ENCODE assay signal across 14 cellular contexts in the genomic region with DNA sequence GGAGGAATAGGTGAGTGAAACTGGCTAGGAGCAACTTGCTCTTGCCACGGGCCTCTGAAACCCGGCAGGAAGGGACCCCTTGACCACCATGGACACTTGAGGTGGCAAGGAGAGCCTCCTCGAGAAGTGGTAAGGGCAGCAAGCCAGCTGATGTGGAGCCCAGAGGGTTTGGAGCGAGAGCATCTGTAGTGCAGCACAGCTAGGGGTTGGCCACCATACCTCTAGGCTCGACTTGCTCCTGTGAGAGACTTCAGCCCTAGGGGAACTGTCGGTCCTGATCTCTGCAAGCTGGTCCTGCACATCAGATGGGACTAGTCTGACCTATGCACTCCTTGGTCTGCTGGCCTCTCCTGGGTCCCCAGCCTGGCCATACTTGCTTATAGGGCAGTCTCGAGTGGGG.
DNase-seq lines count a peak whose midpoint lies in the region; ATAC-seq and TF ChIP-seq lines count a peak whose summit lies in the region.
"Had no signal": no experiment of that assay in that cellular context is flagged by ENCODE, and none has a peak within 500 bp of the region (broad histone marks: within the 10 kb centered on the region; RNA-seq: fewer than 3 reads in every experiment).

No MANE protein-coding gene starts in this region.

- intact Hi-C loops in sigmoid colon (cut with DNase I) = no loop called here
- intact Hi-C loops in aorta (cut with DNase I) = no loop called here
- intact Hi-C loops in CD4-positive, alpha-beta T cell (cut with DNase I, micrococcal nuclease) = no loop called here

- H3K27me3 ChIP-seq in sigmoid colon (no peaks in the 10 kb centered on the region), aorta (ENCODE audit: control insufficient read depth in 1 of 2, insufficient read depth in 2 of 2, low read length in 1 of 2) (no peaks in the 10 kb centered on the region)
- no peaks in the 10 kb centered on the region for H3K27me3 ChIP-seq in CD4-positive, alpha-beta T cell (ENCODE audit: control insufficient read depth, insufficient read depth, low read length)
- H3K27me3 ChIP-seq: BE2C had no signal

- H3K4me3 ChIP-seq in sigmoid colon (no peak overlapping the region), aorta (ENCODE audit: low read length in 2 of 2) (no peak overlapping the region)
- H3K4me3 ChIP-seq: GM23248, HAP-1 had no signal

- no peaks in the 10 kb centered on the region for H3K36me3 Mint-ChIP-seq in CD4-positive, alpha-beta T cell (ENCODE audit: low read depth)
- H3K36me3 Mint-ChIP-seq: CD4-positive, CD25-positive, alpha-beta regulatory T cell had no signal

- H3K27ac Mint-ChIP-seq in CD4-positive, alpha-beta T cell = no peak overlapping the region
- H3K27ac Mint-ChIP-seq: CD4-positive, CD25-positive, alpha-beta regulatory T cell had no signal

- H3K36me3 ChIP-seq in sigmoid colon (no peaks in the 10 kb centered on the region), aorta (ENCODE audit: control insufficient read depth in 1 of 2, insufficient read depth in 2 of 2, low read length in 1 of 2) (no peaks in the 10 kb centered on the region)
- H3K36me3 ChIP-seq: BE2C, HAP-1 had no signal

- DNase-seq in UCSD-AML1 (lab: John Stamatoyannopoulos, UW; ENCODE audit: unreplicated experiment) = peak; percentile 5
- DNase-seq in mesenteric fat pad (ENCODE audit: low spot score) = peak; percentile 77
- DNase-seq in sigmoid colon = peak; percentile 58
- no peak for DNase-seq in aorta
- no peak for DNase-seq in activated CD8-positive, alpha-beta memory T cell treated with anti-CD3 and anti-CD28 coated beads, Interleukin-2, amount 50 U/mL, for 4 hours
- no peak for DNase-seq in CD4-positive, alpha-beta T cell
- DNase-seq: ACHN; BE2C; C1 segment of cervical spinal cord; Caco-2; CD4-positive, CD25-positive, alpha-beta regulatory T cell; GM23248 had no signal

- 80 to 88% methylated on average over 7 of the region's 7 CpGs for WGBS in sigmoid colon, 2 donors
- WGBS in aorta, 2 donors = 84 to 89% methylated on average over 7 of the region's 7 CpGs

- TF ChIP-seq POLR2A in sigmoid colon (IDR thresholded peaks at IDR 0.05) (no peak), GM18505 (IDR thresholded peaks at IDR 0.05; ENCODE audit: borderline replicate concordance, extremely low read depth, insufficient read depth, insufficient read length) (no peak)

- H3K4me3 Mint-ChIP-seq in CD4-positive, alpha-beta T cell = no peak overlapping the region
- H3K4me3 Mint-ChIP-seq: CD4-positive, CD25-positive, alpha-beta regulatory T cell had no signal

- TF ChIP-seq CTCF in sigmoid colon (IDR thresholded peaks at IDR 0.05) = no peak
- TF ChIP-seq CTCF in CD4-positive, alpha-beta T cell (IDR thresholded peaks at IDR 0.05) = no peak

- H3K4me1 Mint-ChIP-seq in CD4-positive, alpha-beta T cell (ENCODE audit: low read depth) = no peaks in the 10 kb centered on the region
- H3K4me1 Mint-ChIP-seq: CD4-positive, CD25-positive, alpha-beta regulatory T cell had no signal

- POLR2A ChIA-PET in CD4-positive, alpha-beta T cell (lab: Charles Lee) = no interaction called here

- H3K9me3 ChIP-seq in sigmoid colon = no peaks in the 10 kb centered on the region
- H3K9me3 ChIP-seq in aorta (ENCODE audit: control insufficient read depth, low read length) = no peaks in the 10 kb centered on the region
- H3K9me3 ChIP-seq in CD4-positive, alpha-beta T cell (ENCODE audit: control insufficient read depth, low read length) = no peaks in the 10 kb centered on the region
- H3K9me3 ChIP-seq: BE2C, Caco-2, HAP-1 had no signal

- H3K27ac ChIP-seq in sigmoid colon (no peak overlapping the region), aorta (ENCODE audit: low read depth in 1 of 2, low read length in 2 of 2) (no peak overlapping the region)
- H3K27ac ChIP-seq in CD4-positive, alpha-beta T cell (ENCODE audit: low read depth, low read length) = no peak overlapping the region
- H3K27ac ChIP-seq: GM23248 had no signal

- no peaks in the 10 kb centered on the region for H3K27me3 Mint-ChIP-seq in CD4-positive, alpha-beta T cell
- H3K27me3 Mint-ChIP-seq: CD4-positive, CD25-positive, alpha-beta regulatory T cell had no signal

- no peaks in the 10 kb centered on the region for H3K9me3 Mint-ChIP-seq in CD4-positive, alpha-beta T cell

- no peaks in the 10 kb centered on the region for H3K4me1 ChIP-seq in sigmoid colon
- no peaks in the 10 kb centered on the region for H3K4me1 ChIP-seq in aorta (ENCODE audit: control insufficient read depth in 1 of 2, insufficient read depth in 2 of 2, low read length in 2 of 2)
- H3K4me1 ChIP-seq: BE2C, Caco-2, HAP-1 had no signal

- TF ChIP-seq EP300 in sigmoid colon (IDR thresholded peaks at IDR 0.05) = no peak

- CTCF ChIA-PET in CD4-positive, alpha-beta T cell (lab: Charles Lee) = no interaction called here

- ATAC-seq in aorta (ENCODE audit: low FRiP score) (peak; percentile 36), GM18505 (IDR thresholded peaks at IDR 0.05; ENCODE audit: unreplicated experiment) (no peak)
- ATAC-seq in CD4-positive, alpha-beta T cell (ENCODE audit: poor library complexity) = no peak

Comparison
In these comparisons a context has a peak if more than half of its experiments do, and no peak if none do; other contexts are left out.
1. DNase-seq: peak in UCSD-AML1 (single experiment), mesenteric fat pad (single experiment) and sigmoid colon (single experiment); none in aorta (0 of 2), activated CD8-positive, alpha-beta memory T cell treated with anti-CD3 and anti-CD28 coated beads, Interleukin-2, amount 50 U/mL, for 4 hours (single experiment) and CD4-positive, alpha-beta T cell (0 of 10).